ENCODE assay signal across 1 cellular context in the genomic region with DNA sequence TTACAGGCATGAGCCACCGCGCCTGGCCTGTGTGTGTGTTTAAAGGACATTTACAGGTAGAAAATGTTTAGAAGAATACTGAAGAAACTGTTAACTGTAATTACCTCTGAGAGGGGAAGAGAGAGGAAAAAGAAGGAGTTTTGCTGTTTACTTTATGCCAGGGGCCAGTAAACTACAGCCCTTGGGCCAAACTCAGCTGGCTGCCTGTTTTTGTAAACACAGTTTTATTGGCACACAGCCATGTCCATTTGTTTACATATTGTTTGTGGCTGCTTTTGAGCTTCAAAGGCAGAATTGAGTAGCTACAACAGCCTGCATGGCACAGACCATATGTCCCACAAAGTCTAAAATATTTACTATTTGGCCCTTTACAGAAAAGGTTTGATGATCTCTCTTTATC.
TF ChIP-seq lines count a peak whose summit lies in the region.

No MANE protein-coding gene starts in this region.

TF ChIP-seq in K562, 482 proteins besides CTCF, POLR2A, EP300 and RAD21 (continued from another document):
- TF ChIP-seq, protein P1, sequence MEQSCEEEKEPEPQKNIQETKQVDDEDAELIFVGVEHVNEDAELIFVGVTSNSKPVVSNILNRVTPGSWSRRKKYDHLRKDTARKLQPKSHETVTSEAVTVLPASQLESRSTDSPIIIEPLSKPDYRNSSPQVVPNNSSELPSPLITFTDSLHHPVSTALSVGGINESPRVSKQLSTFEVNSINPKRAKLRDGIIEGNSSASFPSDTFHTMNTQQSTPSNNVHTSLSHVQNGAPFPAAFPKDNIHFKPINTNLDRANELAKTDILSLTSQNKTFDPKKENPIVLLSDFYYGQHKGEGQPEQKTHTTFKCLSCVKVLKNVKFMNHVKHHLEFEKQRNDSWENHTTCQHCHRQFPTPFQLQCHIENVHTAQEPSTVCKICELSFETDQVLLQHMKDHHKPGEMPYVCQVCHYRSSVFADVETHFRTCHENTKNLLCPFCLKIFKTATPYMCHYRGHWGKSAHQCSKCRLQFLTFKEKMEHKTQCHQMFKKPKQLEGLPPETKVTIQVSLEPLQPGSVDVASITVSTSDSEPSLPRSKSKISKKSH (CRISPR knock-in tag; IDR thresholded peaks at IDR 0.05), result no peak
